ENCODE assay signal across 8 cellular contexts in the genomic region with DNA sequence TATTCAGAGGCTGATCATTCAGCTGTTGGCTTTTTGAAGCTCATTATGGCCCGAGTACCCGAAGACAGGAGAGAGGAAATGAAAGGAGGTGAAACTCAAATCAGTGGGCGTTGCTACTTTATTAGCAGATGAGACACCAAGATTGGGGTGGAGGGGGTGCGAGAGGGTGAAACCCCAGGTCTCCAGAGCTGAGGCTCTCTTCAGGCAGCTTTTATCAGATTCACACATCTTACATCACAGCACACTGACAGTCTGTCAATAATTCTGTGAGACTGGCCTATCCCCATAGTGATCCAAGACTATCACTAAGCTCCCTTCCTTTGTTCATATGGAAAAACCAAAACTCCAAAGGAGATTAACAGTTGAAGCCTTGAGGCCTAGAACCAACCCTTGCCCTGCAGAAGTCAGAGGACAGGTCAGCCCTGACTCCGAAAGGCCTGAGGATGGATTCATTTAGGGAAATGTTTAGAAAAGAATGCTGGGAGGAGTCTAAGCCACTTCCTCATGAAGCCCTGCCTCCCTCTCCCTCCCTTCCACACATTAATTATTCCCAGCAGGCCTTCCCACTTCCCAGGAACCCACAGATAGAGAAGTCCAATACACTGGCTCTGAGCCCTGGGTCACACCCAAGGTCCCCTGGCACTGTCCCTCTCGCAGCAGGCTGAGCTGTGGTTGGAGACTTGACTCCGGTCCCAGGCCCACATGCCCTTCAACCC. TPM values are rescaled to one million over a fixed set of nuclear protein-coding genes. Genes with fewer than 3 reads are reported as not detected.
DNase-seq lines count a peak whose midpoint lies in the region; ATAC-seq, FAIRE-seq and TF ChIP-seq lines count a peak whose summit lies in the region.

No MANE protein-coding gene starts in this region.

- peak in 3 of 4 donors; percentile 79 to 87 (median 86) for ATAC-seq in pancreas

- peak overlapping the region in 2 of 4 donors; percentile 6 to 25 for H3K27ac ChIP-seq in pancreas

- TF ChIP-seq POLR2A in GM12892 (IDR thresholded peaks at IDR 0.05; ENCODE audit: low read depth, low read length): no peak

- H3K36me3 ChIP-seq in pancreas (no peaks in the 10 kb centered on the region), Caco-2 (ENCODE audit: control insufficient read depth, insufficient read depth, low read length) (no peaks in the 10 kb centered on the region)

- DNase-seq in GM12892 (ENCODE audit: insufficient read length): peak; percentile 66
- DNase-seq in RPMI7951 (ENCODE audit: low read depth): peak; percentile 88
- DNase-seq in effector CD4-positive, alpha-beta T cell: peak; percentile 37
- DNase-seq in pancreas: peak in 3 of 6 donors; percentile 12 to 35 (median 25)
- DNase-seq in NCI-H2227 (lab: John Stamatoyannopoulos, UW; ENCODE audit: unreplicated experiment): no peak
- no peak for DNase-seq in ecto neural progenitor cell (ENCODE audit: low spot score)
- DNase-seq in Caco-2: no peak
- no peak for DNase-seq in DMS79 treated with DMSO at 0.1 percent for 48 hours (lab: John Stamatoyannopoulos, UW)

- intact Hi-C loops in pancreas (cut with DNase I): no loop called here
- intact Hi-C loops in Caco-2 (cut with micrococcal nuclease; ENCODE audit: unreplicated experiment): no loop called here

- CTCF ChIA-PET in Caco-2 (lab: Charles Lee): interaction anchor here (0.6 kb wide), 1 partner anchor 310 kb away, joined by 4 read pairs; no protein-coding TSS in a partner anchor

- H3K4me1 ChIP-seq in pancreas (peaks cover 0 to 12% (median 0%) of the 10 kb centered on the region in 3 donors), Caco-2 (peaks cover 7% of the 10 kb centered on the region; the same call in 1 of the 2 replicates)

- no peaks in the 10 kb centered on the region for H3K27me3 Mint-ChIP-seq in Caco-2 (ENCODE audit: insufficient read depth, unreplicated experiment)

- FAIRE-seq in GM12892 (lab: Jason Lieb, UNC) (peak; percentile 84), pancreas (lab: Jason Lieb, UNC) (no peak)

- H3K9me3 Mint-ChIP-seq in Caco-2 (ENCODE audit: unreplicated experiment): no peaks in the 10 kb centered on the region

- H3K4me3 ChIP-seq in pancreas: no peak overlapping the region
- H3K4me3 ChIP-seq in Caco-2 (ENCODE audit: low read depth, low read length): no peak overlapping the region

- H3K27me3 ChIP-seq in pancreas (no peaks in the 10 kb centered on the region), Caco-2 (replicated peaks; ENCODE audit: control insufficient read depth, insufficient read depth, low read length) (no peaks in the 10 kb centered on the region)

- BruUV-seq in Caco-2 (replicated peaks; lab: Mats Ljungman, UMichigan): no TSS peak

- H3K4me3 Mint-ChIP-seq in Caco-2 (ENCODE audit: unreplicated experiment): no peak overlapping the region

- POLR2A ChIA-PET in Caco-2 (lab: Charles Lee): no interaction called here

- no peaks in the 10 kb centered on the region for H3K9me3 ChIP-seq in pancreas
- no peaks in the 10 kb centered on the region for H3K9me3 ChIP-seq in Caco-2

- peaks cover 7% of the 10 kb centered on the region for H3K36me3 Mint-ChIP-seq in Caco-2 (ENCODE audit: insufficient read depth, unreplicated experiment)

- 64 to 70% methylated on average over 7 of the region's 7 CpGs for WGBS in pancreas, 2 donors

- H3K4me1 Mint-ChIP-seq in Caco-2 (ENCODE audit: low read depth, unreplicated experiment): no peaks in the 10 kb centered on the region

- TF ChIP-seq CTCF in pancreas (IDR thresholded peaks at IDR 0.05): no peak
- TF ChIP-seq CTCF in Caco-2 (IDR thresholded peaks at IDR 0.05; ENCODE audit: insufficient read depth in 1 of 2, low read depth in 1 of 2, low read length in 1 of 2, severe bottlenecking in 1 of 2, unreplicated experiment in 1 of 2): no peak

- H3K27ac Mint-ChIP-seq in Caco-2 (ENCODE audit: unreplicated experiment): no peak overlapping the region

RNA-seq across cellular contexts. Expression of a gene that starts 23.2 kb away (rescaled TPM):
- 7.1 TPM for polyA plus RNA-seq in GM12892 (2012; ENCODE audit: missing spikeins)
- 4.0 and 5.2 TPM in 2 replicates for total RNA-seq in RPMI7951 (2014; rRNA removed; shearing (Covaris generic))
- 1 to 10 TPM in 5 of 6 donors, under 1 TPM in 1; 0.94 to 2.5 (median 1.5) TPM for total RNA-seq in pancreas
- 1 to 10 TPM; 1.3 to 2.3 TPM for polyA plus RNA-seq in pancreas
- 0.39 and 0.49 TPM in 2 replicates for total RNA-seq in Caco-2 (2022)

Comparison
In these comparisons a context has a peak if more than half of its experiments do, and no peak if none do; other contexts are left out.
1. DNase-seq: peak in GM12892 (single experiment), RPMI7951 (single experiment) and effector CD4-positive, alpha-beta T cell (single experiment); none in NCI-H2227 (single experiment), ecto neural progenitor cell (single experiment), Caco-2 (0 of 2) and DMS79 treated with DMSO at 0.1 percent for 48 hours (single experiment).